7 cellular contexts compared by ENCODE assay signal in genomic region chr19:51690359-51691121, GRCh38. TPM values are rescaled to one million over a fixed set of nuclear protein-coding genes. Genes with fewer than 3 reads are reported as not detected.
DNase-seq lines count a peak whose midpoint lies in the region; ATAC-seq and TF ChIP-seq lines count a peak whose summit lies in the region.

No MANE protein-coding gene starts in this region.

- POLR2A ChIA-PET in HCT116 (lab: Charles Lee), result interaction anchor here (0.6 to 1.4 kb wide), 3 partner anchors 13 to 46 kb away, joined by 3 to 4 read pairs (median 4); no protein-coding TSS in a partner anchor
- POLR2A ChIA-PET in naive thymus-derived CD4-positive, alpha-beta T cell (lab: Charles Lee), result interaction anchor here (0.6 to 3.4 kb wide), 3 partner anchors 14 to 18 kb away, joined by 3 to 12 read pairs (median 6); no protein-coding TSS in a partner anchor

- CTCF ChIA-PET in HCT116 (lab: Charles Lee), result interaction anchor here (0.6 kb wide), 1 partner anchor 87 kb away, joined by 3 read pairs; no protein-coding TSS in a partner anchor
- CTCF ChIA-PET in naive thymus-derived CD4-positive, alpha-beta T cell (lab: Charles Lee), result no interaction called here

- H3K27me3 ChIP-seq in HCT116 (ENCODE audit: insufficient read depth, low read length) (no peaks in the 10 kb centered on the region), NT2/D1 (ENCODE audit: insufficient read depth, insufficient read length) (no peaks in the 10 kb centered on the region)
- H3K27me3 ChIP-seq in naive thymus-derived CD4-positive, alpha-beta T cell (ENCODE audit: control insufficient read depth in 2 of 2, insufficient read depth in 2 of 2, low read length in 2 of 2), result no peaks in the 10 kb centered on the region

- H3K9ac ChIP-seq in HCT116 (ENCODE audit: low read length) (peak overlapping the region; percentile 67), NT2/D1 (ENCODE audit: insufficient read length, low read depth) (peak overlapping the region; percentile 81)

- H3K9me3 ChIP-seq in HCT116 (ENCODE audit: control insufficient read depth in 1 of 2, insufficient read depth in 1 of 2, low read depth in 1 of 2, low read length in 2 of 2) (no peaks in the 10 kb centered on the region), NT2/D1 (ENCODE audit: insufficient read depth, low read length) (peaks cover 12% of the 10 kb centered on the region; the same call in 1 of the 2 replicates)
- peaks cover 0 to 4% (median 0%) of the 10 kb centered on the region in 3 experiments for H3K9me3 ChIP-seq in naive thymus-derived CD4-positive, alpha-beta T cell (ENCODE audit: control insufficient read depth in 2 of 3, low read length in 3 of 3)

- H3K4me1 ChIP-seq in HCT116 (ENCODE audit: control insufficient read depth in 1 of 2, insufficient read depth in 2 of 2, low read length in 2 of 2) (peaks cover 23 to 48% of the 10 kb centered on the region in 2 experiments), NT2/D1 (ENCODE audit: insufficient read depth, insufficient read length) (peaks cover 2% of the 10 kb centered on the region)
- H3K4me1 ChIP-seq in naive thymus-derived CD4-positive, alpha-beta T cell (ENCODE audit: control insufficient read depth in 2 of 2, insufficient read depth in 2 of 2, low read length in 2 of 2), result peaks cover 0 to 5% of the 10 kb centered on the region in 2 donors

- BruUV-seq in HCT116 (replicated peaks; lab: Mats Ljungman, UMichigan), result no TSS peak

- H3K36me3 ChIP-seq in HCT116 (ENCODE audit: control insufficient read depth in 1 of 2, insufficient read depth in 2 of 2, low read length in 2 of 2), result peaks cover 5 to 9% of the 10 kb centered on the region in 2 experiments; a peak in 2 of 4 replicates
- peaks cover 34% of the 10 kb centered on the region for H3K36me3 ChIP-seq in NT2/D1 (ENCODE audit: insufficient read depth, insufficient read length, low read length)
- no peaks in the 10 kb centered on the region for H3K36me3 ChIP-seq in naive thymus-derived CD4-positive, alpha-beta T cell (ENCODE audit: control insufficient read depth in 2 of 3, insufficient read depth in 3 of 3, low read length in 3 of 3)

- DNase-seq in HCT116 (ENCODE audit: low read depth, low spot score) (no peak), NT2/D1 (ENCODE audit: low read depth, low spot score) (peak; percentile 70), fibroblast of peridontal ligament (ENCODE audit: extremely low read depth) (peak; percentile 60), substantia nigra (lab: John Stamatoyannopoulos, UW) (peak in 45 of 49 donors; percentile 36 to 83 (median 63))
- peak; percentile 39 for DNase-seq in activated T-helper 2 cell treated with anti-CD3 and anti-CD28 coated beads, Interferon-gamma antibody, Interleukin-2, Interleukin-4, amounts not matched to agents 10 μg/mL and 5 μg/mL and 100 μg/mL, durations not matched to agents 14 hours and 24 hours and 36 hours (ENCODE audit: low spot score)
- DNase-seq in naive thymus-derived CD4-positive, alpha-beta T cell, result peak; percentile 47 to 81 (median 51)

- no peaks in the 10 kb centered on the region for H4K20me1 ChIP-seq in HCT116 (ENCODE audit: insufficient read depth)

- H3K27ac Mint-ChIP-seq in activated T-helper 2 cell treated with anti-CD3 and anti-CD28 coated beads, Interferon-gamma antibody, Interleukin-2, Interleukin-4, amounts not matched to agents 10 μg/mL and 5 μg/mL and 100 μg/mL, durations not matched to agents 14 hours and 24 hours and 36 hours, result peak overlapping the region; percentile 66
- peak overlapping the region; percentile 62 to 95 (median 83) for H3K27ac Mint-ChIP-seq in naive thymus-derived CD4-positive, alpha-beta T cell

- H3K9me3 Mint-ChIP-seq in activated T-helper 2 cell treated with anti-CD3 and anti-CD28 coated beads, Interferon-gamma antibody, Interleukin-2, Interleukin-4, amounts not matched to agents 10 μg/mL and 5 μg/mL and 100 μg/mL, durations not matched to agents 14 hours and 24 hours and 36 hours, result peaks cover 5% of the 10 kb centered on the region
- H3K9me3 Mint-ChIP-seq in naive thymus-derived CD4-positive, alpha-beta T cell, result peaks cover 0 to 10% (median 1%) of the 10 kb centered on the region in 11 donors

- RAD21 ChIA-PET in HCT116 (lab: Charles Lee; ENCODE audit: low non-redundant PET in 1 of 2, low total read pairs in 2 of 2, uncharacterized antibody in 2 of 2, unreplicated experiment in 2 of 2), result no interaction called here

- peak overlapping the region; percentile 88 for H3K4me2 ChIP-seq in HCT116 (ENCODE audit: low read length)

- H3K36me3 Mint-ChIP-seq in activated T-helper 2 cell treated with anti-CD3 and anti-CD28 coated beads, Interferon-gamma antibody, Interleukin-2, Interleukin-4, amounts not matched to agents 10 μg/mL and 5 μg/mL and 100 μg/mL, durations not matched to agents 14 hours and 24 hours and 36 hours (ENCODE audit: low read depth), result peaks cover 3% of the 10 kb centered on the region
- peaks cover 0 to 8% (median 2%) of the 10 kb centered on the region in 5 donors for H3K36me3 Mint-ChIP-seq in naive thymus-derived CD4-positive, alpha-beta T cell

- no peak for TF ChIP-seq POLR2A in HCT116 (IDR thresholded peaks at IDR 0.05; ENCODE audit: borderline replicate concordance, extremely low read depth, insufficient read depth, insufficient read length)

- peak overlapping the region; percentile 78 to 79 for H3K4me3 ChIP-seq in HCT116 (replicated peaks in 1 of 2; ENCODE audit: low read depth in 1 of 2, low read length in 2 of 2)
- peak overlapping the region; percentile 68 for H3K4me3 ChIP-seq in NT2/D1 (ENCODE audit: insufficient read length, low read depth)
- H3K4me3 ChIP-seq in naive thymus-derived CD4-positive, alpha-beta T cell (ENCODE audit: low read length), result peak overlapping the region; percentile 90

- intact Hi-C loops in HCT116 (cut with micrococcal nuclease), result no loop called here
- intact Hi-C loops in activated T-helper 2 cell treated with anti-CD3 and anti-CD28 coated beads, Interferon-gamma antibody, Interleukin-2, Interleukin-4, amounts not matched to agents 10 μg/mL and 5 μg/mL and 100 μg/mL, durations not matched to agents 14 hours and 24 hours and 36 hours (cut with micrococcal nuclease), result no loop called here
- intact Hi-C loops in naive thymus-derived CD4-positive, alpha-beta T cell (cut with micrococcal nuclease), result loop anchor here (1.0 kb wide), 2 partner anchors 13 to 14 kb away; no protein-coding TSS in a partner anchor

- peak overlapping the region; percentile 84 for H3K4me3 Mint-ChIP-seq in activated T-helper 2 cell treated with anti-CD3 and anti-CD28 coated beads, Interferon-gamma antibody, Interleukin-2, Interleukin-4, amounts not matched to agents 10 μg/mL and 5 μg/mL and 100 μg/mL, durations not matched to agents 14 hours and 24 hours and 36 hours (ENCODE audit: low read depth)
- peak overlapping the region; percentile 80 to 96 (median 88) for H3K4me3 Mint-ChIP-seq in naive thymus-derived CD4-positive, alpha-beta T cell

- H3K9me2 ChIP-seq in HCT116 (ENCODE audit: insufficient read depth), result no peaks in the 10 kb centered on the region

- H2AFZ ChIP-seq in HCT116 (ENCODE audit: low read depth, low read length, poor library complexity, severe bottlenecking), result no peak overlapping the region

- H3K27me3 Mint-ChIP-seq in activated T-helper 2 cell treated with anti-CD3 and anti-CD28 coated beads, Interferon-gamma antibody, Interleukin-2, Interleukin-4, amounts not matched to agents 10 μg/mL and 5 μg/mL and 100 μg/mL, durations not matched to agents 14 hours and 24 hours and 36 hours (ENCODE audit: low read depth), result peaks cover 16% of the 10 kb centered on the region
- peaks cover 0 to 27% (median 0%) of the 10 kb centered on the region in 5 donors for H3K27me3 Mint-ChIP-seq in naive thymus-derived CD4-positive, alpha-beta T cell

- peaks cover 52% of the 10 kb centered on the region for H3K79me2 ChIP-seq in HCT116 (ENCODE audit: insufficient read depth, low read length)

- peak; percentile 33 for ATAC-seq in HCT116
- ATAC-seq in naive thymus-derived CD4-positive, alpha-beta T cell, result peak; percentile 91
- no peak for ATAC-seq in GM21528 (IDR thresholded peaks at IDR 0.05; ENCODE audit: low FRiP score, unreplicated experiment)

- TF ChIP-seq CTCF in HCT116 (IDR thresholded peaks at IDR 0.05 in 2 of 3, conservative IDR thresholded peaks at IDR 0.05 in 1 of 3; ENCODE audit: borderline replicate concordance in 1 of 3, insufficient read depth in 1 of 3, low read depth in 2 of 3, low read length in 2 of 3), result no peak

- no peak for TF ChIP-seq RAD21 in HCT116 (IDR thresholded peaks at IDR 0.05; ENCODE audit: low read depth)

- peak overlapping the region; percentile 78 for H3K27ac ChIP-seq in HCT116 (ENCODE audit: low read depth, low read length)
- peak overlapping the region; percentile 93 for H3K27ac ChIP-seq in naive thymus-derived CD4-positive, alpha-beta T cell (ENCODE audit: low read depth, low read length)
- peak overlapping the region; percentile 98 for H3K27ac ChIP-seq in substantia nigra (ENCODE audit: low read depth, low read length, poor library complexity, severe bottlenecking)

- peaks cover 6% of the 10 kb centered on the region for H3K4me1 Mint-ChIP-seq in activated T-helper 2 cell treated with anti-CD3 and anti-CD28 coated beads, Interferon-gamma antibody, Interleukin-2, Interleukin-4, amounts not matched to agents 10 μg/mL and 5 μg/mL and 100 μg/mL, durations not matched to agents 14 hours and 24 hours and 36 hours (ENCODE audit: low read depth)
- H3K4me1 Mint-ChIP-seq in naive thymus-derived CD4-positive, alpha-beta T cell, result peaks cover 17 to 27% (median 23%) of the 10 kb centered on the region in 7 donors

RNA-seq across cellular contexts. Expression of gene SPACA6, which starts 2.6 kb away (rescaled TPM):
- total RNA-seq in HCT116 (2021; ENCODE audit: unreplicated experiment), result 13.9 TPM
- polyA plus RNA-seq in HCT116 (2012), result 4.6 and 6.9 TPM in 2 replicates
- 6.7 and 10.9 TPM in 2 replicates for total RNA-seq in activated T-helper 2 cell treated with anti-CD3 and anti-CD28 coated beads, Interferon-gamma antibody, Interleukin-2, Interleukin-4, amounts not matched to agents 10 μg/mL and 5 μg/mL and 100 μg/mL, durations not matched to agents 14 hours and 24 hours and 36 hours
- 10 to 100 TPM in 1 of 5 experiments, 1 to 10 TPM in 4; 7.2 to 11.5 (median 8.0) TPM for total RNA-seq in naive thymus-derived CD4-positive, alpha-beta T cell
- polyA plus RNA-seq in naive thymus-derived CD4-positive, alpha-beta T cell, result 1 to 10 TPM; 2.0 to 4.9 TPM

RNA-seq across cellular contexts. Expression of gene HAS1, which starts 33.3 kb away (rescaled TPM):
- not detected for total RNA-seq in HCT116 (2021; ENCODE audit: unreplicated experiment)
- polyA plus RNA-seq in HCT116 (2012), result 0.04 TPM in 1 of 2 replicates, not detected in the other
- total RNA-seq in activated T-helper 2 cell treated with anti-CD3 and anti-CD28 coated beads, Interferon-gamma antibody, Interleukin-2, Interleukin-4, amounts not matched to agents 10 μg/mL and 5 μg/mL and 100 μg/mL, durations not matched to agents 14 hours and 24 hours and 36 hours, result not detected in 2 replicates
- not detected for total RNA-seq in naive thymus-derived CD4-positive, alpha-beta T cell
- polyA plus RNA-seq in naive thymus-derived CD4-positive, alpha-beta T cell, result under 1 TPM; 0.11 to 0.90 TPM

RNA-seq across cellular contexts. Expression of gene SIGLEC14, which starts 43.9 kb away (rescaled TPM):
- total RNA-seq in HCT116 (2021; ENCODE audit: unreplicated experiment), result not detected
- polyA plus RNA-seq in HCT116 (2012), result not detected in 2 replicates
- 0.34 TPM in 1 of 2 replicates, not detected in the other for total RNA-seq in activated T-helper 2 cell treated with anti-CD3 and anti-CD28 coated beads, Interferon-gamma antibody, Interleukin-2, Interleukin-4, amounts not matched to agents 10 μg/mL and 5 μg/mL and 100 μg/mL, durations not matched to agents 14 hours and 24 hours and 36 hours
- total RNA-seq in naive thymus-derived CD4-positive, alpha-beta T cell, result 10 to 100 TPM in 1 of 5 experiments, 1 to 10 TPM in 3, not detected in 1; 1.1 to 43.8 (median 1.8) TPM
- under 1 TPM in 1 of 2 donors, not detected in 1; 0.08 TPM for polyA plus RNA-seq in naive thymus-derived CD4-positive, alpha-beta T cell

Comparison
In these comparisons a context has a peak if more than half of its experiments do, and no peak if none do; other contexts are left out.
1. intact Hi-C loops: an anchor here in naive thymus-derived CD4-positive, alpha-beta T cell (1.0 kb wide); none called in HCT116 and activated T-helper 2 cell treated with anti-CD3 and anti-CD28 coated beads, Interferon-gamma antibody, Interleukin-2, Interleukin-4, amounts not matched to agents 10 μg/mL and 5 μg/mL and 100 μg/mL, durations not matched to agents 14 hours and 24 hours and 36 hours.